13 cellular contexts compared by ENCODE assay signal in genomic region chr12:41368006-41368405, GRCh38.
DNase-seq lines count a peak whose midpoint lies in the region; ATAC-seq and TF ChIP-seq lines count a peak whose summit lies in the region.
"Had no signal": no experiment of that assay in that cellular context is flagged by ENCODE, and none has a peak within 500 bp of the region (broad histone marks: within the 10 kb centered on the region; RNA-seq: fewer than 3 reads in every experiment).

No MANE protein-coding gene starts in this region.

- H3K9me3 ChIP-seq in SK-N-SH = no peaks in the 10 kb centered on the region

- no peaks in the 10 kb centered on the region for H3K79me2 ChIP-seq in SK-N-SH (ENCODE audit: insufficient read depth)

- TF ChIP-seq POLR2A in lower leg skin (IDR thresholded peaks at IDR 0.05) = no peak

- no peak overlapping the region for H3K4me3 ChIP-seq in SK-N-SH (ENCODE audit: low read depth in 2 of 2, low read length in 1 of 2)
- no peak overlapping the region for H3K4me3 ChIP-seq in cardiac fibroblast (replicated peaks in 1 of 2; ENCODE audit: low read depth in 2 of 2, low read length in 2 of 2)
- no peak overlapping the region for H3K4me3 ChIP-seq in retinal pigment epithelial cell (ENCODE audit: low read length)
- H3K4me3 ChIP-seq in lower leg skin (ENCODE audit: low read depth, poor library complexity, severe bottlenecking) = no peak overlapping the region
- H3K4me3 ChIP-seq: stomach had no signal

- no peaks in the 10 kb centered on the region for H3F3A ChIP-seq in SK-N-SH (replicated peaks; ENCODE audit: insufficient read depth)

- CTCF ChIA-PET in SK-N-SH (lab: Yijun Ruan, JAX) = interaction anchor here (0.7 kb wide), 1 partner anchor 39 kb away, joined by 3 read pairs; no protein-coding TSS in a partner anchor

- H3K9me2 ChIP-seq in SK-N-SH = no peaks in the 10 kb centered on the region

- no peak for ATAC-seq in SK-N-SH treated with all-trans-retinoic acid at 6 μM for 48 hours

- no peaks in the 10 kb centered on the region for H3K27me3 ChIP-seq in SK-N-SH (ENCODE audit: insufficient read depth)
- H3K27me3 ChIP-seq: stomach had no signal

- H3K27ac ChIP-seq in SK-N-SH (ENCODE audit: low read depth in 2 of 2, low read length in 1 of 2) = no peak overlapping the region
- H3K27ac ChIP-seq: stomach had no signal

- peak; percentile 17; the same call in 1 of the 2 replicates for TF ChIP-seq RAD21 in SK-N-SH (IDR thresholded peaks at IDR 0.05; ENCODE audit: low read length)

- no peak overlapping the region for H3K4me2 ChIP-seq in SK-N-SH

- POLR2A ChIA-PET in SK-N-SH (lab: Yijun Ruan, JAX) = no interaction called here

- no peak for TF ChIP-seq EP300 in SK-N-SH (IDR thresholded peaks at IDR 0.05; ENCODE audit: borderline replicate concordance in 1 of 2, low read depth in 1 of 2, low read length in 1 of 2)

- WGBS in SK-N-SH (ENCODE audit: low lambda C conversion rate) = 62% methylated on average over 1 of the region's 1 CpG
- WGBS in lower leg skin, 2 donors = 50 to 84% methylated on average over 1 of the region's 1 CpG

- H2AFZ ChIP-seq in SK-N-SH (ENCODE audit: low read depth) = no peak overlapping the region

- H3K9ac ChIP-seq in SK-N-SH = no peak overlapping the region

- no peaks in the 10 kb centered on the region for H3K36me3 ChIP-seq in SK-N-SH (replicated peaks in 1 of 2; ENCODE audit: control insufficient read depth in 1 of 2, insufficient read depth in 2 of 2, low read length in 1 of 2)
- H3K36me3 ChIP-seq: stomach had no signal

- intact Hi-C loops in lower leg skin (cut with DNase I; ENCODE audit: low total_unique reads) = no loop called here

- no peaks in the 10 kb centered on the region; a peak in 1 of 4 replicates for H3K4me1 ChIP-seq in SK-N-SH (ENCODE audit: control insufficient read depth in 1 of 2, insufficient read depth in 2 of 2, low read depth in 1 of 2, low read length in 1 of 2)
- H3K4me1 ChIP-seq: stomach had no signal

- H4K20me1 ChIP-seq in SK-N-SH (ENCODE audit: insufficient read depth) = no peaks in the 10 kb centered on the region

- DNase-seq in SK-N-SH = no peak
- peak; percentile 8 for DNase-seq in M059J (ENCODE audit: low read depth)
- DNase-seq in cardiac fibroblast (ENCODE audit: low read depth in 2 of 2) = no peak
- DNase-seq in retinal pigment epithelial cell (ENCODE audit: low read depth) = no peak
- DNase-seq in activated gamma-delta T cell treated with Interleukin-2 at 50 U/mL for 16 hours = no peak
- DNase-seq in lower leg skin (ENCODE audit: low spot score in 2 of 2) = no peak
- no peak for DNase-seq in NCI-H1930 (lab: John Stamatoyannopoulos, UW)
- DNase-seq: activated CD8-positive, alpha-beta memory T cell treated with anti-CD3 and anti-CD28 coated beads, Interleukin-2, amount 50 U/mL, for 48 hours; cerebellar nuclear complex; head of caudate nucleus; NCI-H2227 treated with DMSO at 0.1 percent for 48 hours; stomach had no signal

- TF ChIP-seq CTCF in SK-N-SH (IDR thresholded peaks at IDR 0.05) = peak; percentile 39
- peak; percentile 15 for TF ChIP-seq CTCF in cardiac fibroblast (IDR thresholded peaks at IDR 0.05; ENCODE audit: low read depth, low read length)
- peak; percentile 34 for TF ChIP-seq CTCF in retinal pigment epithelial cell (conservative IDR thresholded peaks at IDR 0.05; ENCODE audit: low read depth, low read length)
- TF ChIP-seq CTCF in lower leg skin (IDR thresholded peaks at IDR 0.05) = no peak

TF ChIP-seq in SK-N-SH, 30 proteins besides CTCF, POLR2A, EP300 and RAD21:
- no peak for TF ChIP-seq FOSL2 (IDR thresholded peaks at IDR 0.05; ENCODE audit: borderline replicate concordance, low read depth)
- TF ChIP-seq SMC3 (IDR thresholded peaks at IDR 0.05; ENCODE audit: low read depth, low read length) = 0 out of 2 replicates have a peak, but pooled peaks have one; percentile 8

TF ChIP-seq in SK-N-SH treated with all-trans-retinoic acid at 6 μM for 48 hours, 23 proteins besides CTCF, POLR2A, EP300 and RAD21:
- TF ChIP-seq ZFP30 (CRISPR knock-in tag; IDR thresholded peaks at IDR 0.05) (no peak), OSR1 (CRISPR knock-in tag; IDR thresholded peaks at IDR 0.05) (no peak), ZFP3 (CRISPR knock-in tag; IDR thresholded peaks at IDR 0.05) (no peak), PPARA (CRISPR knock-in tag; IDR thresholded peaks at IDR 0.05; ENCODE audit: borderline replicate concordance) (no peak), TOX (CRISPR knock-in tag; IDR thresholded peaks at IDR 0.05; ENCODE audit: borderline replicate concordance) (no peak), CSDC2 (CRISPR knock-in tag; IDR thresholded peaks at IDR 0.05) (no peak), POU6F1 (CRISPR knock-in tag; IDR thresholded peaks at IDR 0.05; ENCODE audit: borderline replicate concordance, low read depth) (no peak), TCF4 (CRISPR knock-in tag; IDR thresholded peaks at IDR 0.05; ENCODE audit: borderline replicate concordance) (no peak), TSHZ2 (CRISPR knock-in tag; IDR thresholded peaks at IDR 0.05) (no peak)

Comparison
In these comparisons a context has a peak if more than half of its experiments do, and no peak if none do; other contexts are left out.
1. CTCF ChIP-seq: peak in SK-N-SH (single experiment), cardiac fibroblast (single experiment) and retinal pigment epithelial cell (single experiment); none in lower leg skin (0 of 3).